In genomic region chr22:36409911-36410756, GRCh38 we compare ENCODE assay signal across 7 cellular contexts. TPM values are rescaled to one million over a fixed set of nuclear protein-coding genes. Genes with fewer than 3 reads are reported as not detected.
DNase-seq lines count a peak whose midpoint lies in the region; ATAC-seq and TF ChIP-seq lines count a peak whose summit lies in the region.

No MANE protein-coding gene starts in this region.

- 5% methylated on average over 56 of the region's 56 CpGs for WGBS in hepatocyte (ENCODE audit: low lambda C conversion rate, missing lambda C conversion rate)

- DNase-seq in Peyer's patch (peak; percentile 94 to 97 (median 94)), amniotic epithelial cell (ENCODE audit: low read depth) (peak; percentile 79), hepatocyte (ENCODE audit: low spot score) (peak; percentile 98), putamen (ENCODE audit: low spot score) (peak; percentile 75)

- H3K9me3 ChIP-seq in Peyer's patch, result no peaks in the 10 kb centered on the region
- no peaks in the 10 kb centered on the region for H3K9me3 ChIP-seq in hepatocyte (ENCODE audit: low read depth)

- peak overlapping the region; percentile 75 for H3K4me2 ChIP-seq in hepatocyte

- H3K27me3 ChIP-seq in Peyer's patch (no peaks in the 10 kb centered on the region), hepatocyte (no peaks in the 10 kb centered on the region)

- TF ChIP-seq CTCF in Peyer's patch (IDR thresholded peaks at IDR 0.05), result peak in 4 of 6 experiments; percentile 21 to 57 (median 48)
- peak; percentile 14 for TF ChIP-seq CTCF in hepatocyte (IDR thresholded peaks at IDR 0.05; ENCODE audit: poor library complexity)

- no peaks in the 10 kb centered on the region for H3K79me2 ChIP-seq in hepatocyte

- no peaks in the 10 kb centered on the region for H3K9me2 ChIP-seq in hepatocyte (replicated peaks; ENCODE audit: insufficient read depth)

- TF ChIP-seq POLR2A in Peyer's patch (IDR thresholded peaks at IDR 0.05), result peak; percentile 80 to 95

- no peaks in the 10 kb centered on the region for H4K20me1 ChIP-seq in hepatocyte (ENCODE audit: insufficient read depth, poor library complexity, severe bottlenecking)

- peak overlapping the region; percentile 51 for H2AFZ ChIP-seq in hepatocyte

- H3K27ac ChIP-seq in Peyer's patch (peak overlapping the region; percentile 69 to 96 (median 80)), hepatocyte (peak overlapping the region; percentile 98)

- H3K36me3 ChIP-seq in Peyer's patch (no peaks in the 10 kb centered on the region), hepatocyte (replicated peaks; ENCODE audit: insufficient read depth, low read depth) (no peaks in the 10 kb centered on the region)

- H3K4me1 ChIP-seq in Peyer's patch (peaks cover 4 to 15% (median 7%) of the 10 kb centered on the region in 4 donors), hepatocyte (ENCODE audit: insufficient read depth) (peaks cover 8% of the 10 kb centered on the region)

- ATAC-seq in HG02610 (IDR thresholded peaks at IDR 0.05; ENCODE audit: unreplicated experiment), result peak; percentile 65
- no peak for ATAC-seq in GM19395 (IDR thresholded peaks at IDR 0.05; ENCODE audit: unreplicated experiment)
- no peak for ATAC-seq in GM18517 (IDR thresholded peaks at IDR 0.05; ENCODE audit: unreplicated experiment)

- peak overlapping the region; percentile 22 to 62 (median 41) for H3K4me3 ChIP-seq in Peyer's patch
- H3K4me3 ChIP-seq in hepatocyte, result peak overlapping the region; percentile 2

RNA-seq across cellular contexts. Expression of gene MYH9, which starts 22.4 kb away (rescaled TPM):
- total RNA-seq in Peyer's patch (100 to 1,000 TPM; 337 to 553 (median 433) TPM), hepatocyte (149 and 188 TPM in 2 replicates)
- 125 and 140 TPM in 2 replicates for polyA plus RNA-seq in hepatocyte
